Comparison of ENCODE assay signal across 8 cellular contexts in the genomic region with DNA sequence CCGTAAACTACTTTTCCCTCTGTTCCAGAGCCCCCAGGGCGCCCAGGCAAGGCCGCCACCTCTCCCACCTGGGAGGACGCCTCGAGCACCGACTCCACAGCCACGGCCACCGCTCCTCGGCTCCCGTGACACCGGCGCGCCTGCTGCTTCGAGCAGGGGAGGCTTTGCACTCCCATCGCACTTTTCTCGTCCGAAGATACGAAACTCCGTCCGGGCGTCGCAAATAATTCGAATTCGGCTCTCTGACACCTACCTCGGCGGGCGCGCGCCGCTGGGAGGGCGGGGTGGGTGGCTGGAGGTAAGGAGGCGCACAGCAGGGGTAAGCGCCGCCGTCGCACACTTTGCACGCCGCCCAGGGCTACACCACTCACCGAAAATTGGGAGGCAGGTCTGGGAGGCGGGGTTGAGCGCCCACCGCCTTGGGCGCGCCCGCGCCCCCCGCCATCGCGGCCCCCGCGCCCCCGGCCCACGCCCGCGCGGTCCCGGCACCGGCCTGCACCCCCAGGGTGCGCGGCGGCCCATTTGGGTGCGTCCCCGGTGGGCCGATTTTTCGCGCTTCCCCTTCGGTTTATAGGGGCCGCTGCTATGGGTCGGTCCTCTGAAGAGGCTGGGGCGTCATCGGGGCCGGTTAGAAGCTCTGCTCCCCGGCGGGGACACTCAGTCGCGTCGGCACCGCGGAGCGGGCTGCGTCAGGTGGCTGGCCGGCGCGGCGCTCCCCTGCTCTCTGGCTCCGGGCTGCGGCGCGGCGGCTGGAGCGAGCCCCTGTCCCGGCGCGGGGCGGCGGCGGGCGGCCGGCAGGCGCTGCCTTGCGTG. TPM values are rescaled to one million over a fixed set of nuclear protein-coding genes. Genes with fewer than 3 reads are reported as not detected.
A peak's percentile ranks its signal among the peaks of the same experiment; 100 is the strongest.
DNase-seq lines count a peak whose midpoint lies in the region; ATAC-seq and TF ChIP-seq lines count a peak whose summit lies in the region.

No MANE protein-coding gene starts in this region.

- intact Hi-C loops in mucosa of descending colon (cut with DNase I, micrococcal nuclease), result no loop called here

- TF ChIP-seq CTCF in AG04449 (IDR thresholded peaks at IDR 0.05; ENCODE audit: insufficient read depth, low read length, missing control alignments) (no peak), epithelial cell of esophagus (IDR thresholded peaks at IDR 0.05; ENCODE audit: insufficient read depth, low read depth, low read length, missing control alignments) (no peak), mucosa of descending colon (IDR thresholded peaks at IDR 0.05) (no peak)

- DNase-seq in AG04449 (ENCODE audit: low read depth, low spot score) (no peak), NCI-H82 treated with DMSO at 0.1 percent for 48 hours (lab: John Stamatoyannopoulos, UW; ENCODE audit: unreplicated experiment) (peak; percentile 31), epithelial cell of esophagus (ENCODE audit: low read depth) (peak; percentile 86), mucosa of descending colon (peak; percentile 83 to 92 (median 88))
- peak; percentile 86 for DNase-seq in activated CD8-positive, alpha-beta memory T cell treated with anti-CD3 and anti-CD28 coated beads, Interleukin-2, amount 50 U/mL, for 48 hours
- DNase-seq in stimulated activated CD8-positive, alpha-beta memory T cell treated with anti-CD3 and anti-CD28 coated beads, Interleukin-4, amount 100 ng/mL, for 24 hours (ENCODE audit: low read depth), result peak; percentile 70

- POLR2A ChIA-PET in AG04449 (lab: Yijun Ruan, JAX), result interaction anchor here (0.6 to 1.6 kb wide), 6 partner anchors 19 to 374 kb away, joined by 3 to 9 read pairs (median 4); a partner anchor contains a TSS

- ATAC-seq in GM19023 (IDR thresholded peaks at IDR 0.05; ENCODE audit: unreplicated experiment) (peak; percentile 40), HG03432 (IDR thresholded peaks at IDR 0.05; ENCODE audit: unreplicated experiment) (peak; percentile 39), mucosa of descending colon (peak; percentile 69)

- CTCF ChIA-PET in AG04449 (lab: Yijun Ruan, JAX), result interaction anchor here (1.3 kb wide), 1 partner anchor 18 kb away, joined by 4 read pairs; no protein-coding TSS in a partner anchor

- H3K36me3 ChIP-seq in mucosa of descending colon (ENCODE audit: low read depth), result no peaks in the 10 kb centered on the region

- H3K4me3 ChIP-seq in AG04449 (ENCODE audit: low read depth, low read length), result peak overlapping the region; percentile 71
- peak overlapping the region; percentile 75 for H3K4me3 ChIP-seq in epithelial cell of esophagus (ENCODE audit: low read length)
- H3K4me3 ChIP-seq in mucosa of descending colon, result peak overlapping the region; percentile 26

- H3K4me1 ChIP-seq in mucosa of descending colon (ENCODE audit: low read depth), result peaks cover 7% of the 10 kb centered on the region

- no peaks in the 10 kb centered on the region for H3K9me3 ChIP-seq in mucosa of descending colon

RNA-seq across cellular contexts. Expression of a gene that starts 36.2 kb away (rescaled TPM):
- 100 to 1,000 TPM; 583 to 659 (median 632) TPM for total RNA-seq in mucosa of descending colon

RNA-seq across cellular contexts. Expression of a gene that starts 38.0 kb away (rescaled TPM):
- 1 to 10 TPM in 2 of 3 donors, under 1 TPM in 1; 0.54 to 1.4 (median 1.0) TPM for total RNA-seq in mucosa of descending colon
